ENCODE assay signal across 27 cellular contexts in the genomic region with DNA sequence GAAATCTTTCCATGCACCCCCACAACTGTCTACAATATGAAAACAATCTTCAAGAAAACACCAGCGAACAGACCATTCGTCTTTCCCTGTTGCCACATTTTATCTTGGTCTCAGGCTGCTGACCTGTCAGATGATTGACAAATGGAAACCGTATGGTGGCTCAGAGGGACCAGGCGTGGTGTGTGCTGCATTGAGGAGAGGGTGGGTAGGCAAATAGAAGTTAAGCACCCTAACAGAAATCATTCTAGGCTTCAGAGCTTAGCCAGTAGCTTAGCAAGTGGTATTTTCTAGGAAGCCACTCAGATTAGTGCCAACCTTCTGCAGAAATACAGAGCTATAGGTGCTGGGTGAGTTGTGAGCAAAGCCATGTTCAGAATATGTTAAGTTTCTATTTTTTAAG.
"Had no signal": no experiment of that assay in that cellular context is flagged by ENCODE, and none has a peak within 500 bp of the region (broad histone marks: within the 10 kb centered on the region; RNA-seq: fewer than 3 reads in every experiment).

No MANE protein-coding gene starts in this region.

- ATAC-seq: activated CD4-positive, CD25-positive, alpha-beta regulatory T cell treated with anti-CD3 and anti-CD28 coated beads, Interleukin-2, amount 50 U/mL, for 24 hours; activated CD8-positive, alpha-beta T cell treated with anti-CD3 and anti-CD28 coated beads for 36 hours; activated T-cell treated with anti-CD3 and anti-CD28 coated beads, Interleukin-2, amount 50 U/mL, for 4 hours; activated T-helper 17 cell treated with anti-CD3 and anti-CD28 coated beads, Interleukin-2, amount 50 U/mL, for 72 hours; effector memory CD8-positive, alpha-beta T cell; foreskin keratinocyte; gastrocnemius medialis; heart left ventricle had no signal

- H3K27me3 ChIP-seq: brain microvascular endothelial cell, esophagus muscularis mucosa, foreskin keratinocyte, gastrocnemius medialis, heart left ventricle had no signal

- H3K27ac ChIP-seq: brain microvascular endothelial cell, esophagus muscularis mucosa, foreskin keratinocyte, gastrocnemius medialis, heart left ventricle had no signal

- H3K4me1 ChIP-seq: esophagus muscularis mucosa, foreskin keratinocyte, gastrocnemius medialis, heart left ventricle had no signal

- H3K9me3 ChIP-seq: esophagus muscularis mucosa, gastrocnemius medialis, heart left ventricle had no signal

- DNase-seq: activated B cell treated with CpG ODN at 0.5 μM for 24 hours; activated CD4-positive, alpha-beta T cell treated with anti-CD3 and anti-CD28 coated beads for 48 hours; activated CD4-positive, alpha-beta T cell treated with anti-CD3 and anti-CD28 coated beads, Interleukin-2, amount 50 U/mL, for 1 hour; activated CD4-positive, alpha-beta T cell treated with anti-CD3 and anti-CD28 coated beads, Interleukin-2, amount 50 U/mL, for 48 hours; activated CD8-positive, alpha-beta memory T cell treated with anti-CD3 and anti-CD28 coated beads for 24 hours; activated CD8-positive, alpha-beta T cell treated with anti-CD3 and anti-CD28 coated beads for 36 hours; activated effector memory CD4-positive, alpha-beta T cell treated with Interleukin-2 at 50 U/mL for 16 hours; activated gamma-delta T cell treated with Interleukin-2 at 50 U/mL for 16 hours; activated naive CD4-positive, alpha-beta T cell treated with anti-CD3 and anti-CD28 coated beads, Interleukin-2, amount 50 U/mL, for 16 hours; activated naive CD4-positive, alpha-beta T cell treated with Interleukin-2 at 50 U/mL for 16 hours; activated T-cell treated with anti-CD3 and anti-CD28 coated beads, Interleukin-2, amount 50 U/mL, for 4 hours; amniotic stem cell; brain microvascular endothelial cell; cortex of kidney; dermis blood vessel endothelial cell; effector CD4-positive, alpha-beta T cell; effector memory CD8-positive, alpha-beta T cell; erythroblast; foreskin keratinocyte; gastrocnemius medialis; glutamatergic neuron; heart left ventricle; T1000 had no signal

- H3K36me3 ChIP-seq: brain microvascular endothelial cell, esophagus muscularis mucosa, gastrocnemius medialis, heart left ventricle, WERI-Rb-1 had no signal

- H3K4me3 ChIP-seq: esophagus muscularis mucosa, gastrocnemius medialis, heart left ventricle had no signal
